15 cellular contexts compared by ENCODE assay signal in genomic region chr10:12235796-12236195, GRCh38. TPM values are rescaled to one million over a fixed set of nuclear protein-coding genes. Genes with fewer than 3 reads are reported as not detected.
DNase-seq lines count a peak whose midpoint lies in the region; ATAC-seq and TF ChIP-seq lines count a peak whose summit lies in the region.
"Had no signal": no experiment of that assay in that cellular context is flagged by ENCODE, and none has a peak within 500 bp of the region (broad histone marks: within the 10 kb centered on the region; RNA-seq: fewer than 3 reads in every experiment).

No MANE protein-coding gene starts in this region.

- H3K9me3 ChIP-seq in body of pancreas = no peaks in the 10 kb centered on the region
- H3K9me3 ChIP-seq in right lobe of liver = no peaks in the 10 kb centered on the region
- no peaks in the 10 kb centered on the region for H3K9me3 ChIP-seq in thoracic aorta
- H3K9me3 ChIP-seq: BLaER1, suprapubic skin had no signal

- POLR2A ChIA-PET in activated CD8-positive, alpha-beta T cell treated with anti-CD3 and anti-CD28 coated beads, Interleukin-2, amount 10 ng/mL, durations not matched to agents 7 days and 5 days (lab: Charles Lee) = no interaction called here

- peak in 2 of 4 donors; percentile 20 to 33 for DNase-seq in body of pancreas
- DNase-seq in fibroblast of gingiva (ENCODE audit: low read depth) = peak; percentile 57
- no peak for DNase-seq in right lobe of liver
- no peak for DNase-seq in thoracic aorta (ENCODE audit: low spot score)
- DNase-seq in activated CD8-positive, alpha-beta T cell treated with anti-CD3 and anti-CD28 coated beads, Interleukin-2, amount 10 ng/mL, durations not matched to agents 7 days and 5 days = no peak
- DNase-seq in cerebellar nuclear complex (lab: John Stamatoyannopoulos, UW) = no peak
- no peak for DNase-seq in NK-92 (lab: John Stamatoyannopoulos, UW; ENCODE audit: unreplicated experiment)
- DNase-seq: activated CD4-positive, alpha-beta T cell treated with anti-CD3 and anti-CD28 coated beads, Interleukin-2, amount 50 U/mL, for 4 hours; glutamatergic neuron; islet precursor cell; NCI-H1930; stimulated activated CD4-positive, alpha-beta T cell treated with anti-CD3 and anti-CD28 coated beads, Interleukin-4, amount 100 ng/mL, for 24 hours had no signal

- CTCF ChIA-PET in activated CD8-positive, alpha-beta T cell treated with anti-CD3 and anti-CD28 coated beads, Interleukin-2, amount 10 ng/mL, durations not matched to agents 7 days and 5 days (lab: Charles Lee) = no interaction called here

- H3K4me3 Mint-ChIP-seq in activated CD8-positive, alpha-beta T cell treated with anti-CD3 and anti-CD28 coated beads, Interleukin-2, amount 10 ng/mL, durations not matched to agents 7 days and 5 days = no peak overlapping the region
- H3K4me3 Mint-ChIP-seq: mesothelial cell of epicardium had no signal

- H3K36me3 ChIP-seq in body of pancreas (replicated peaks in 1 of 2; ENCODE audit: insufficient read depth in 1 of 2, low read depth in 2 of 2) (peaks cover 7 to 18% of the 10 kb centered on the region in 2 donors), right lobe of liver (peaks cover 0 to 23% (median 8%) of the 10 kb centered on the region in 4 donors), thoracic aorta (peaks cover 13% of the 10 kb centered on the region)

- WGBS in body of pancreas, 2 donors = 25 to 30% methylated on average over 4 of the region's 4 CpGs
- 14% methylated on average over 4 of the region's 4 CpGs for WGBS in right lobe of liver (ENCODE audit: insufficient coverage, low coverage, low lambda C conversion rate, missing lambda C conversion rate)

- H3K27ac ChIP-seq in body of pancreas (no peak overlapping the region), right lobe of liver (peak overlapping the region in 2 of 3 donors; percentile 5 to 47), thoracic aorta (peak overlapping the region; percentile 35 to 76)
- H3K27ac ChIP-seq: BLaER1, suprapubic skin had no signal

- H3K27me3 ChIP-seq in body of pancreas (no peaks in the 10 kb centered on the region), right lobe of liver (no peaks in the 10 kb centered on the region), thoracic aorta (replicated peaks; ENCODE audit: insufficient read depth) (no peaks in the 10 kb centered on the region)
- H3K27me3 ChIP-seq: BLaER1, suprapubic skin had no signal

- TF ChIP-seq POLR2A in body of pancreas (IDR thresholded peaks at IDR 0.05) = no peak
- TF ChIP-seq POLR2A in right lobe of liver (IDR thresholded peaks at IDR 0.05) = no peak

- peaks cover under 1% of the 10 kb centered on the region for H3K4me1 Mint-ChIP-seq in activated CD8-positive, alpha-beta T cell treated with anti-CD3 and anti-CD28 coated beads, Interleukin-2, amount 10 ng/mL, durations not matched to agents 7 days and 5 days (ENCODE audit: low read depth)
- H3K4me1 Mint-ChIP-seq: mesothelial cell of epicardium had no signal

- peaks cover 8% of the 10 kb centered on the region for H3K4me1 ChIP-seq in body of pancreas
- peaks cover 0 to 23% (median 4%) of the 10 kb centered on the region in 4 donors for H3K4me1 ChIP-seq in right lobe of liver
- H3K4me1 ChIP-seq in thoracic aorta (ENCODE audit: control insufficient read depth in 1 of 2, low read depth in 2 of 2) = peaks cover 7 to 26% of the 10 kb centered on the region in 2 donors
- H3K4me1 ChIP-seq: BLaER1 had no signal

- peaks cover 47% of the 10 kb centered on the region for H3K36me3 Mint-ChIP-seq in activated CD8-positive, alpha-beta T cell treated with anti-CD3 and anti-CD28 coated beads, Interleukin-2, amount 10 ng/mL, durations not matched to agents 7 days and 5 days (ENCODE audit: low read depth)

- no peaks in the 10 kb centered on the region for H3K27me3 Mint-ChIP-seq in activated CD8-positive, alpha-beta T cell treated with anti-CD3 and anti-CD28 coated beads, Interleukin-2, amount 10 ng/mL, durations not matched to agents 7 days and 5 days (ENCODE audit: low read depth)

- intact Hi-C loops in body of pancreas (cut with DNase I) = no loop called here
- intact Hi-C loops in right lobe of liver (cut with DNase I) = no loop called here

- TF ChIP-seq CTCF in body of pancreas (IDR thresholded peaks at IDR 0.05) = no peak
- TF ChIP-seq CTCF in right lobe of liver (IDR thresholded peaks at IDR 0.05) = no peak
- no peak for TF ChIP-seq CTCF in thoracic aorta (IDR thresholded peaks at IDR 0.05)

- no peak overlapping the region for H3K27ac Mint-ChIP-seq in activated CD8-positive, alpha-beta T cell treated with anti-CD3 and anti-CD28 coated beads, Interleukin-2, amount 10 ng/mL, durations not matched to agents 7 days and 5 days
- H3K27ac Mint-ChIP-seq: mesothelial cell of epicardium had no signal

- ATAC-seq in body of pancreas (peak; percentile 27), right lobe of liver (peak; percentile 72 to 88 (median 80)), thoracic aorta (ENCODE audit: insufficient number of reproducible peaks, low FRiP score, low read depth) (peak; percentile 50)
- no peak for ATAC-seq in activated CD8-positive, alpha-beta T cell treated with anti-CD3 and anti-CD28 coated beads, Interleukin-2, amount 10 ng/mL, durations not matched to agents 7 days and 5 days

- H3K4me3 ChIP-seq in body of pancreas = no peak overlapping the region
- H3K4me3 ChIP-seq in right lobe of liver = no peak overlapping the region
- peak overlapping the region; percentile 18 for H3K4me3 ChIP-seq in thoracic aorta
- H3K4me3 ChIP-seq: BLaER1, suprapubic skin had no signal

- no peaks in the 10 kb centered on the region for H3K9me3 Mint-ChIP-seq in activated CD8-positive, alpha-beta T cell treated with anti-CD3 and anti-CD28 coated beads, Interleukin-2, amount 10 ng/mL, durations not matched to agents 7 days and 5 days (ENCODE audit: insufficient read depth)
- H3K9me3 Mint-ChIP-seq: mesothelial cell of epicardium had no signal

RNA-seq across cellular contexts. Expression of gene CDC123, which starts 39.8 kb away (rescaled TPM):
- total RNA-seq in body of pancreas (10 to 100 TPM; 28.3 to 38.2 TPM), right lobe of liver (10 to 100 TPM; 29.5 to 46.3 (median 33.0) TPM), thoracic aorta (100 to 1,000 TPM in 1 of 2 donors, 10 to 100 TPM in 1; 74.2 to 171 TPM)
- total RNA-seq in activated CD8-positive, alpha-beta T cell treated with anti-CD3 and anti-CD28 coated beads, Interleukin-2, amount 10 ng/mL, durations not matched to agents 7 days and 5 days = 100 to 1,000 TPM in 1 of 2 experiments, 10 to 100 TPM in 1; 99.0 to 102 TPM

RNA-seq across cellular contexts. Expression of gene NUDT5, which starts 40.1 kb away (rescaled TPM):
- total RNA-seq in body of pancreas (10 to 100 TPM; 20.8 to 33.6 TPM), right lobe of liver (10 to 100 TPM; 48.6 to 64.3 (median 55.8) TPM), thoracic aorta (10 to 100 TPM; 44.7 to 53.9 TPM)
- 10 to 100 TPM; 94.8 to 97.8 TPM for total RNA-seq in activated CD8-positive, alpha-beta T cell treated with anti-CD3 and anti-CD28 coated beads, Interleukin-2, amount 10 ng/mL, durations not matched to agents 7 days and 5 days

Comparison
In these comparisons a context has a peak if more than half of its experiments do, and no peak if none do; other contexts are left out.
1. H3K27ac ChIP-seq: peak in right lobe of liver (2 of 3) and thoracic aorta (2 of 2); none in body of pancreas (0 of 4).